In genomic region chr19:12293771-12294307, GRCh38 we compare ENCODE assay signal across 8 cellular contexts. TPM values are rescaled to one million over a fixed set of nuclear protein-coding genes. Genes with fewer than 3 reads are reported as not detected.
DNase-seq lines count a peak whose midpoint lies in the region; ATAC-seq and TF ChIP-seq lines count a peak whose summit lies in the region.

No MANE protein-coding gene starts in this region.

- H3K27ac Mint-ChIP-seq in activated naive CD8-positive, alpha-beta T cell treated with anti-CD3 and anti-CD28 coated beads for 36 hours: peak overlapping the region; percentile 99

- intact Hi-C loops in cardiac septum (cut with DNase I) (loop anchor here (1.0 to 2.0 kb wide), 2 partner anchors 39 to 71 kb away; partner anchors contain the start of genes ZNF442 and ZNF563), ovary (cut with DNase I) (loop anchor here in 1 of 4 donors (5.0 kb wide), 1 partner anchor 73 kb away; the partner anchor contains the start of gene ZNF442), vagina (cut with DNase I) (no loop called here)

- H3K4me3 ChIP-seq in ovary (peak overlapping the region; percentile 91), vagina (peak overlapping the region; percentile 86 to 89)

- H3K9me3 ChIP-seq in ovary (no peaks in the 10 kb centered on the region), vagina (no peaks in the 10 kb centered on the region)

- TF ChIP-seq EP300 in ovary (IDR thresholded peaks at IDR 0.05): no peak

- H3K27ac ChIP-seq in ovary (peak overlapping the region; percentile 59 to 91), vagina (peak overlapping the region; percentile 93)

- ATAC-seq in GM18858 (IDR thresholded peaks at IDR 0.05; ENCODE audit: unreplicated experiment) (peak; percentile 38), HG03354 (IDR thresholded peaks at IDR 0.05; ENCODE audit: poor library complexity, severe bottlenecking, unreplicated experiment) (peak; percentile 55)

- no peaks in the 10 kb centered on the region for H3K27me3 ChIP-seq in ovary
- no peaks in the 10 kb centered on the region for H3K27me3 ChIP-seq in vagina

- no peaks in the 10 kb centered on the region for H3K9me3 Mint-ChIP-seq in activated naive CD8-positive, alpha-beta T cell treated with anti-CD3 and anti-CD28 coated beads for 36 hours

- no peaks in the 10 kb centered on the region for H3K36me3 ChIP-seq in ovary
- no peaks in the 10 kb centered on the region for H3K36me3 ChIP-seq in vagina

- peaks cover 31% of the 10 kb centered on the region for H3K4me1 Mint-ChIP-seq in activated naive CD8-positive, alpha-beta T cell treated with anti-CD3 and anti-CD28 coated beads for 36 hours

- H3K27me3 Mint-ChIP-seq in activated naive CD8-positive, alpha-beta T cell treated with anti-CD3 and anti-CD28 coated beads for 36 hours: no peaks in the 10 kb centered on the region

- in situ Hi-C loops in SK-MEL-5 (cut with HindIII; ENCODE audit: low pct_unique_long_range_greater_than_20kb, low sequenced_read_pairs): no loop called here

- TF ChIP-seq POLR2A in ovary (IDR thresholded peaks at IDR 0.05): no peak
- TF ChIP-seq POLR2A in vagina (IDR thresholded peaks at IDR 0.05): no peak

- no peak for TF ChIP-seq CTCF in ovary (IDR thresholded peaks at IDR 0.05)
- no peak for TF ChIP-seq CTCF in vagina (IDR thresholded peaks at IDR 0.05)

- peak; percentile 67 for DNase-seq in AG20443 (ENCODE audit: low spot score)
- DNase-seq in SK-MEL-5 (ENCODE audit: low read depth, low spot score): peak; percentile 35
- DNase-seq in activated naive CD8-positive, alpha-beta T cell treated with anti-CD3 and anti-CD28 coated beads for 36 hours: peak; percentile 60
- DNase-seq in cardiac septum (ENCODE audit: low spot score): peak; percentile 85
- peak; percentile 41 to 58 (median 50) for DNase-seq in ovary
- DNase-seq in vagina (ENCODE audit: extremely low spot score in 2 of 2): no peak

- 0 to 1% (median 0%) methylated on average over 20 of the region's 20 CpGs for WGBS in ovary, 3 donors

- peaks cover 25% of the 10 kb centered on the region for H3K36me3 Mint-ChIP-seq in activated naive CD8-positive, alpha-beta T cell treated with anti-CD3 and anti-CD28 coated beads for 36 hours

- H3K4me3 Mint-ChIP-seq in activated naive CD8-positive, alpha-beta T cell treated with anti-CD3 and anti-CD28 coated beads for 36 hours: peak overlapping the region; percentile 100

- H3K4me1 ChIP-seq in ovary (ENCODE audit: insufficient read depth) (peaks cover 11% of the 10 kb centered on the region), vagina (peaks cover 55% of the 10 kb centered on the region)

RNA-seq across cellular contexts. Expression of gene ZNF44, which starts 0.8 kb away (rescaled TPM):
- total RNA-seq in SK-MEL-5 (2014; rRNA removed; shearing (Covaris generic)): 1.3 and 2.2 TPM in 2 replicates
- 1.1 and 2.1 TPM in 2 replicates for polyA plus RNA-seq in SK-MEL-5 (2015; cell fraction: cytosol; rRNA removed)
- 3.2 and 5.2 TPM in 2 replicates for polyA plus RNA-seq in SK-MEL-5 (2015; cell fraction: nucleus; rRNA removed)
- total RNA-seq in activated naive CD8-positive, alpha-beta T cell treated with anti-CD3 and anti-CD28 coated beads for 36 hours: 1 to 10 TPM; 5.6 to 6.6 TPM
- total RNA-seq in cardiac septum (10.8 TPM), ovary (10 to 100 TPM; 10.1 to 33.3 (median 16.6) TPM), vagina (11.5 TPM)
- 10 to 100 TPM in 1 of 2 donors, 1 to 10 TPM in 1; 9.0 to 11.1 TPM for polyA plus RNA-seq in ovary

RNA-seq across cellular contexts. Expression of gene ZNF563, which starts 39.6 kb away (rescaled TPM):
- 1.3 and 1.6 TPM in 2 replicates for total RNA-seq in SK-MEL-5 (2014; rRNA removed; shearing (Covaris generic))
- 0.16 and 0.46 TPM in 2 replicates for polyA plus RNA-seq in SK-MEL-5 (2015; cell fraction: cytosol; rRNA removed)
- 0.72 and 1.2 TPM in 2 replicates for polyA plus RNA-seq in SK-MEL-5 (2015; cell fraction: nucleus; rRNA removed)
- total RNA-seq in activated naive CD8-positive, alpha-beta T cell treated with anti-CD3 and anti-CD28 coated beads for 36 hours: 1 to 10 TPM; 2.8 to 4.5 TPM
- total RNA-seq in cardiac septum (3.7 TPM), ovary (1 to 10 TPM; 2.2 to 7.5 (median 5.8) TPM), vagina (1.5 TPM)
- polyA plus RNA-seq in ovary: 1 to 10 TPM; 3.1 to 4.3 TPM

Comparison
In these comparisons a context has a peak if more than half of its experiments do, and no peak if none do; other contexts are left out.
1. DNase-seq: peak in AG20443 (single experiment), SK-MEL-5 (single experiment), activated naive CD8-positive, alpha-beta T cell treated with anti-CD3 and anti-CD28 coated beads for 36 hours (single experiment), cardiac septum (single experiment) and ovary (5 of 5); none in vagina (0 of 2).